Comparison of ENCODE assay signal across 14 cellular contexts in genomic region chr1:8055973-8056372, GRCh38. TPM values are rescaled to one million over a fixed set of nuclear protein-coding genes. Genes with fewer than 3 reads are reported as not detected.
DNase-seq lines count a peak whose midpoint lies in the region; ATAC-seq and TF ChIP-seq lines count a peak whose summit lies in the region.
"Had no signal": no experiment of that assay in that cellular context is flagged by ENCODE, and none has a peak within 500 bp of the region (broad histone marks: within the 10 kb centered on the region; RNA-seq: fewer than 3 reads in every experiment).

No MANE protein-coding gene starts in this region.

- WGBS in esophagus squamous epithelium, 2 donors: 22 to 55% methylated on average over 4 of the region's 4 CpGs

- H2AFZ ChIP-seq in PC-9: no peak overlapping the region

- no peaks in the 10 kb centered on the region for H4K20me1 ChIP-seq in PC-9 (ENCODE audit: insufficient read depth)

- H3K27ac ChIP-seq in PC-9: peak overlapping the region; percentile 46
- H3K27ac ChIP-seq in esophagus squamous epithelium: peak overlapping the region; percentile 11 to 67 (median 50)
- H3K27ac ChIP-seq: ovary had no signal

- no peaks in the 10 kb centered on the region for H3K9me2 ChIP-seq in PC-9 (ENCODE audit: insufficient read depth)

- intact Hi-C loops in PC-9 (cut with micrococcal nuclease; ENCODE audit: unreplicated experiment): no loop called here
- intact Hi-C loops in esophagus squamous epithelium (cut with DNase I): no loop called here

- peak overlapping the region; percentile 20; the same call in 1 of the 2 replicates for H3K4me2 ChIP-seq in PC-9

- peaks cover 27% of the 10 kb centered on the region for H3F3A ChIP-seq in PC-9 (ENCODE audit: insufficient read depth, low read depth)

- peaks cover 40% of the 10 kb centered on the region for H3K4me1 ChIP-seq in PC-9 (replicated peaks; ENCODE audit: insufficient read depth)
- peaks cover 13 to 39% (median 20%) of the 10 kb centered on the region in 3 donors for H3K4me1 ChIP-seq in esophagus squamous epithelium

- TF ChIP-seq CTCF in PC-9 (conservative IDR thresholded peaks at IDR 0.05) (no peak), esophagus squamous epithelium (IDR thresholded peaks at IDR 0.05) (no peak)

- ATAC-seq in HG03571 (IDR thresholded peaks at IDR 0.05; ENCODE audit: unreplicated experiment): no peak
- ATAC-seq: stimulated activated effector memory CD8-positive, alpha-beta T cell treated with anti-CD3 and anti-CD28 coated beads, Interleukin-12 subunit alpha, Interleukin-12 subunit beta, amount 100 ng/mL, for 72 hours had no signal

- CTCF ChIA-PET in PC-9 (lab: Charles Lee): no interaction called here

- TF ChIP-seq POLR2A in esophagus squamous epithelium (IDR thresholded peaks at IDR 0.05): no peak

- H3K79me2 ChIP-seq in PC-9 (ENCODE audit: low read depth): no peaks in the 10 kb centered on the region

- POLR2A ChIA-PET in PC-9 (lab: Charles Lee; ENCODE audit: unreplicated experiment): interaction anchor here (0.6 to 0.7 kb wide), 3 partner anchors 21 to 168 kb away, joined by 3 to 4 read pairs (median 3); no protein-coding TSS in a partner anchor

- no peaks in the 10 kb centered on the region for H3K9me3 ChIP-seq in PC-9 (ENCODE audit: insufficient read depth, low read depth)
- H3K9me3 ChIP-seq in esophagus squamous epithelium: no peaks in the 10 kb centered on the region
- H3K9me3 ChIP-seq: ovary had no signal

- H3K27me3 ChIP-seq in PC-9 (ENCODE audit: insufficient read depth, low read depth): no peaks in the 10 kb centered on the region
- H3K27me3 ChIP-seq in esophagus squamous epithelium: no peaks in the 10 kb centered on the region
- H3K27me3 ChIP-seq: ovary had no signal

- H3K4me3 ChIP-seq in PC-9 (no peak overlapping the region), esophagus squamous epithelium (no peak overlapping the region)
- H3K4me3 ChIP-seq: ovary had no signal

- H3K36me3 ChIP-seq in PC-9 (ENCODE audit: low read depth): no peaks in the 10 kb centered on the region
- H3K36me3 ChIP-seq in esophagus squamous epithelium: no peaks in the 10 kb centered on the region
- H3K36me3 ChIP-seq: ovary had no signal

- peak; percentile 74 for DNase-seq in GM03348 (ENCODE audit: low spot score)
- peak in 1 of 2 experiments; percentile 90 for DNase-seq in PC-9
- DNase-seq in esophagus squamous epithelium (lab: John Stamatoyannopoulos, UW): no peak
- DNase-seq in renal cortical epithelial cell (ENCODE audit: low read depth): peak; percentile 66
- no peak for DNase-seq in activated CD4-positive, alpha-beta T cell treated with anti-CD3 and anti-CD28 coated beads, Interleukin-2, amount 50 U/mL, for 48 hours
- DNase-seq in NCI-H146 treated with DMSO at 0.1 percent for 48 hours (lab: John Stamatoyannopoulos, UW; ENCODE audit: unreplicated experiment): no peak
- no peak for DNase-seq in NK-92 (lab: John Stamatoyannopoulos, UW; ENCODE audit: unreplicated experiment)
- DNase-seq: CD8-positive, alpha-beta memory T cell; hippocampal formation; NCI-H2081; ovary; stimulated activated CD4-positive, alpha-beta T cell treated with anti-CD3 and anti-CD28 coated beads, Interleukin-1b, Interleukin-23, amount 100 ng/mL, for 48 hours had no signal

- BruUV-seq in PC-9 (replicated peaks; lab: Mats Ljungman, UMichigan): no TSS peak

RNA-seq across cellular contexts. Expression of gene ERRFI1, which starts 29.9 kb away (rescaled TPM):
- total RNA-seq in PC-9 (2021) (44.9 and 47.8 TPM in 2 replicates), esophagus squamous epithelium (10 to 100 TPM; 23.3 to 95.9 (median 49.3) TPM), renal cortical epithelial cell (38.3 and 47.8 TPM in 2 replicates)

Comparison
In these comparisons a context has a peak if more than half of its experiments do, and no peak if none do; other contexts are left out.
1. DNase-seq: peak in GM03348 (single experiment) and renal cortical epithelial cell (single experiment); none in esophagus squamous epithelium (single experiment), activated CD4-positive, alpha-beta T cell treated with anti-CD3 and anti-CD28 coated beads, Interleukin-2, amount 50 U/mL, for 48 hours (0 of 2), NCI-H146 treated with DMSO at 0.1 percent for 48 hours (single experiment) and NK-92 (single experiment).